In the genomic region with DNA sequence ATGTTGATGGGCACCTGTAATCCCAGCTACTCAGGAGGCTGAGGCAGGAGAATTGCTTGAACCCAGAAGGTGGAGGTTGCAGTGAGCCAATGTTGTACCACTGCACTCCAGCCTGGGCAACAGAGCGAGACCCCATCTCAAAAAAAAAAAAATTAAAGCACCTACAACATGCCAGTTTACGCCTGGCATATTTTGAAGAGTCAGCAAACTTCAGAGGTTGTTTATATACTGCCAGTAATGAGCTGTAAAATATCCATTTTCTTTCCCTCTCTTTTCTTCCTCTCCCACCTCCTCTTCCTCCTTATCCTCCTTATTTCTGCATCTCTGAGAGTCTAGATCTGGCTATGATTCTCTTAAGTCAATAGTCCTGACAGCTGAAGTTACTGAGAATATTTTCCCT, we compare ENCODE assay signal across 3 cellular contexts.
TF ChIP-seq lines count a peak whose summit lies in the region.

No MANE protein-coding gene starts in this region.

TF ChIP-seq in HepG2, 621 proteins besides CTCF, POLR2A, EP300 and RAD21:
- peak; percentile 64 for TF ChIP-seq MAFF (IDR thresholded peaks at IDR 0.05; ENCODE audit: low read depth, low read length)
- TF ChIP-seq MAFK (conservative IDR thresholded peaks at IDR 0.05 in 1 of 2, IDR thresholded peaks at IDR 0.05 in 1 of 2; ENCODE audit: low read length in 2 of 2), result peak; percentile 61 to 73
- TF ChIP-seq KDM3A (CRISPR knock-in tag; IDR thresholded peaks at IDR 0.05; ENCODE audit: low read depth), result no peak

TF ChIP-seq in A549, 52 proteins besides CTCF, POLR2A, EP300 and RAD21:
- TF ChIP-seq EHF (CRISPR knock-in tag; IDR thresholded peaks at IDR 0.05) (no peak), MAFK (IDR thresholded peaks at IDR 0.05; ENCODE audit: partially characterized antibody) (peak; percentile 13)

TF ChIP-seq in IMR-90, 13 proteins besides CTCF, POLR2A, EP300 and RAD21:
- TF ChIP-seq RCOR1 (IDR thresholded peaks at IDR 0.05; ENCODE audit: insufficient replicate concordance, low read length), result no peak
- no peak for TF ChIP-seq MXI1 (IDR thresholded peaks at IDR 0.05; ENCODE audit: borderline replicate concordance, low read depth, low read length)
- no peak for TF ChIP-seq BHLHE40 (IDR thresholded peaks at IDR 0.05; ENCODE audit: low read depth, low read length)
- peak; percentile 57 for TF ChIP-seq MAFK (IDR thresholded peaks at IDR 0.05; ENCODE audit: low read depth, low read length)
- TF ChIP-seq RFX5 (IDR thresholded peaks at IDR 0.05; ENCODE audit: low read depth, low read length), result no peak
- TF ChIP-seq, protein P1, sequence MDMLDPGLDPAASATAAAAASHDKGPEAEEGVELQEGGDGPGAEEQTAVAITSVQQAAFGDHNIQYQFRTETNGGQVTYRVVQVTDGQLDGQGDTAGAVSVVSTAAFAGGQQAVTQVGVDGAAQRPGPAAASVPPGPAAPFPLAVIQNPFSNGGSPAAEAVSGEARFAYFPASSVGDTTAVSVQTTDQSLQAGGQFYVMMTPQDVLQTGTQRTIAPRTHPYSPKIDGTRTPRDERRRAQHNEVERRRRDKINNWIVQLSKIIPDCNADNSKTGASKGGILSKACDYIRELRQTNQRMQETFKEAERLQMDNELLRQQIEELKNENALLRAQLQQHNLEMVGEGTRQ (IDR thresholded peaks at IDR 0.05; ENCODE audit: low read depth, low read length), result no peak
- TF ChIP-seq NFE2L2 (IDR thresholded peaks at IDR 0.05; ENCODE audit: low read depth, low read length), result no peak
